11 cellular contexts compared by ENCODE assay signal in the genomic region with DNA sequence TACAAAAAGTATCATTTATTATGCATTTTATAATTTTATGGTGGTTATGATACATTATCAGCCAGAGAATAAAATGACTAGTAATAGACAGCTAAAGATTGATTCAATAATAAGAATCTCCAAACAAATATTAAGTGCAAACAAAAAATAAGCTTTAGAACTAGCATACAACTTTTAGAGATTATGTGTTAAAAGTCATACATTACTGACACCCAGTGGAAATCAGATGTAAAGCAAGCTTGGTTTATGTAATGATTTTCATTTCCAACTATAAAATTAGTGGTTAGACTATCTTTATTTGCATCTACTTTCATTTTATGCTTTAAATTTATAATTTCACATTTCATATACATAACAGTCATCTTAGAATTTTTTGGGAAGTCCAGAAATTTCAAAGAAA. TPM values are rescaled to one million over a fixed set of nuclear protein-coding genes. Genes with fewer than 3 reads are reported as not detected.
DNase-seq lines count a peak whose midpoint lies in the region; ATAC-seq and TF ChIP-seq lines count a peak whose summit lies in the region.
"Had no signal": no experiment of that assay in that cellular context is flagged by ENCODE, and none has a peak within 500 bp of the region (broad histone marks: within the 10 kb centered on the region; RNA-seq: fewer than 3 reads in every experiment).

No MANE protein-coding gene starts in this region.

- H2AFZ ChIP-seq in neural progenitor cell (replicated peaks): no peak overlapping the region

- H3K27ac ChIP-seq in coronary artery: no peak overlapping the region
- no peak overlapping the region for H3K27ac ChIP-seq in neural progenitor cell
- H3K27ac ChIP-seq: SK-N-MC had no signal

- H3K9me3 Mint-ChIP-seq in neural progenitor cell: no peaks in the 10 kb centered on the region

- no peaks in the 10 kb centered on the region for H3K4me1 ChIP-seq in neural progenitor cell

- no peaks in the 10 kb centered on the region for H3K79me2 ChIP-seq in neural progenitor cell (ENCODE audit: low read depth)

- H3K9me3 ChIP-seq in neural progenitor cell (ENCODE audit: low read depth): no peaks in the 10 kb centered on the region

- H3K4me3 ChIP-seq in coronary artery: no peak overlapping the region
- no peak overlapping the region for H3K4me3 ChIP-seq in neural progenitor cell
- H3K4me3 ChIP-seq: SK-N-MC had no signal

- no peaks in the 10 kb centered on the region for H3K27me3 Mint-ChIP-seq in neural progenitor cell (ENCODE audit: insufficient read depth, low read depth)

- no peak overlapping the region for H3K4me3 Mint-ChIP-seq in neural progenitor cell

- H3F3A ChIP-seq in neural progenitor cell (ENCODE audit: low read depth): no peaks in the 10 kb centered on the region

- no peaks in the 10 kb centered on the region for H4K20me1 ChIP-seq in neural progenitor cell (ENCODE audit: low read depth)

- DNase-seq in GM04504 (ENCODE audit: low read depth) (peak; percentile 5), M059J (ENCODE audit: low read depth) (peak; percentile 14), coronary artery (ENCODE audit: low spot score) (no peak), neural progenitor cell (ENCODE audit: low spot score) (peak; percentile 9), NCI-H2171 (lab: John Stamatoyannopoulos, UW) (no peak), glomerular visceral epithelial cell (ENCODE audit: extremely low spot score) (no peak), OCI-M2 (lab: John Stamatoyannopoulos, UW; ENCODE audit: unreplicated experiment) (no peak)
- DNase-seq: activated naive CD4-positive, alpha-beta T cell treated with anti-CD3 and anti-CD28 coated beads, Interleukin-2, amount 50 U/mL, for 16 hours; mesendoderm had no signal

- no peak overlapping the region for H3K4me2 ChIP-seq in neural progenitor cell

- H3K36me3 Mint-ChIP-seq in neural progenitor cell: no peaks in the 10 kb centered on the region

- ATAC-seq in HG03469 (IDR thresholded peaks at IDR 0.05; ENCODE audit: unreplicated experiment): no peak

- H3K27ac Mint-ChIP-seq in neural progenitor cell: no peak overlapping the region

- TF ChIP-seq CTCF in coronary artery (IDR thresholded peaks at IDR 0.05) (peak; percentile 31), neural progenitor cell (IDR thresholded peaks at IDR 0.05) (peak; percentile 79)

- no peaks in the 10 kb centered on the region for H3K36me3 ChIP-seq in neural progenitor cell

- H3K9ac ChIP-seq in neural progenitor cell: no peak overlapping the region

- H3K4me1 Mint-ChIP-seq in neural progenitor cell: no peaks in the 10 kb centered on the region

- no peaks in the 10 kb centered on the region for H3K27me3 ChIP-seq in neural progenitor cell

RNA-seq across cellular contexts. Expression of a gene that starts 57.7 kb away (rescaled TPM):
- total RNA-seq in M059J (2014; rRNA removed; shearing (Covaris generic)): 143 and 152 TPM in 2 replicates
- total RNA-seq in neural progenitor cell (ENCODE audit: low replicate concordance): not detected in 2 replicates

Comparison
In these comparisons a context has a peak if more than half of its experiments do, and no peak if none do; other contexts are left out.
1. DNase-seq: peak in GM04504 (single experiment), M059J (single experiment) and neural progenitor cell (single experiment); none in coronary artery (single experiment), NCI-H2171 (single experiment), glomerular visceral epithelial cell (single experiment) and OCI-M2 (single experiment).
2. RNA of a gene that starts 57.7 kb away (total RNA-seq): 143 to 152 TPM in M059J; not detected in neural progenitor cell; every median in the first group is over 100 times any median in the second.